ENCODE assay signal across 18 cellular contexts in genomic region chr1:19884312-19884711, GRCh38. TPM values are rescaled to one million over a fixed set of nuclear protein-coding genes. Genes with fewer than 3 reads are reported as not detected.
DNase-seq lines count a peak whose midpoint lies in the region; ATAC-seq and TF ChIP-seq lines count a peak whose summit lies in the region.
"Had no signal": no experiment of that assay in that cellular context is flagged by ENCODE, and none has a peak within 500 bp of the region (broad histone marks: within the 10 kb centered on the region; RNA-seq: fewer than 3 reads in every experiment).

No MANE protein-coding gene starts in this region.

- TF ChIP-seq CTCF in MCF 10A (IDR thresholded peaks at IDR 0.05; ENCODE audit: unreplicated experiment) (no peak), breast epithelium (IDR thresholded peaks at IDR 0.05) (no peak), foreskin keratinocyte (conservative IDR thresholded peaks at IDR 0.05) (no peak), smooth muscle cell (IDR thresholded peaks at IDR 0.05; ENCODE audit: borderline replicate concordance, insufficient read depth, poor library complexity, severe bottlenecking) (no peak)

- H3K79me2 ChIP-seq in smooth muscle cell (ENCODE audit: low read depth) = peaks cover 67% of the 10 kb centered on the region

- peaks cover 29% of the 10 kb centered on the region for H3K4me1 Mint-ChIP-seq in MCF 10A (ENCODE audit: insufficient read depth, unreplicated experiment)
- peaks cover 45% of the 10 kb centered on the region for H3K4me1 Mint-ChIP-seq in activated CD4-positive, alpha-beta memory T cell treated with anti-CD3 and anti-CD28 coated beads for 36 hours (ENCODE audit: low read depth)
- peaks cover 40% of the 10 kb centered on the region for H3K4me1 Mint-ChIP-seq in stimulated activated effector memory CD8-positive, alpha-beta T cell treated with anti-CD3 and anti-CD28 coated beads, Interleukin-12 subunit alpha, Interleukin-12 subunit beta, amount 100 ng/mL, for 72 hours

- 84% methylated on average over 2 of the region's 2 CpGs for WGBS in smooth muscle cell (ENCODE audit: low lambda C conversion rate)

- H3K36me3 ChIP-seq in breast epithelium (no peaks in the 10 kb centered on the region), SK-N-MC (ENCODE audit: insufficient read depth, low read length) (peaks cover 27% of the 10 kb centered on the region), smooth muscle cell (ENCODE audit: low read depth) (no peaks in the 10 kb centered on the region)
- H3K36me3 ChIP-seq: pancreas, Peyer's patch had no signal

- no TSS peak for BruUV-seq in MCF 10A (replicated peaks; lab: Mats Ljungman, UMichigan)

- H3K27ac ChIP-seq in breast epithelium (no peak overlapping the region), SK-N-MC (no peak overlapping the region), foreskin keratinocyte (peak overlapping the region; percentile 27), smooth muscle cell (ENCODE audit: low read depth) (peak overlapping the region; percentile 53)
- H3K27ac ChIP-seq: gastrocnemius medialis, pancreas, Peyer's patch had no signal

- no peak overlapping the region for H3K27ac Mint-ChIP-seq in MCF 10A (ENCODE audit: low read depth, unreplicated experiment)
- no peak overlapping the region for H3K27ac Mint-ChIP-seq in activated CD4-positive, alpha-beta memory T cell treated with anti-CD3 and anti-CD28 coated beads for 36 hours
- H3K27ac Mint-ChIP-seq in stimulated activated effector memory CD8-positive, alpha-beta T cell treated with anti-CD3 and anti-CD28 coated beads, Interleukin-12 subunit alpha, Interleukin-12 subunit beta, amount 100 ng/mL, for 72 hours = no peak overlapping the region
- H3K27ac Mint-ChIP-seq: memory B cell had no signal

- no peaks in the 10 kb centered on the region for H3F3A ChIP-seq in smooth muscle cell (ENCODE audit: low read depth)

- peak overlapping the region; percentile 98 for H3K9ac ChIP-seq in SK-N-MC (ENCODE audit: insufficient read length)
- no peak overlapping the region for H3K9ac ChIP-seq in smooth muscle cell (ENCODE audit: low read depth)

- H3K9me3 ChIP-seq in breast epithelium (no peaks in the 10 kb centered on the region), SK-N-MC (ENCODE audit: low read depth, low read length) (no peaks in the 10 kb centered on the region), smooth muscle cell (replicated peaks; ENCODE audit: low read depth) (no peaks in the 10 kb centered on the region)
- H3K9me3 ChIP-seq: gastrocnemius medialis, pancreas, Peyer's patch had no signal

- peak overlapping the region; percentile 76 for H3K4me3 Mint-ChIP-seq in MCF 10A (ENCODE audit: unreplicated experiment)
- H3K4me3 Mint-ChIP-seq in activated CD4-positive, alpha-beta memory T cell treated with anti-CD3 and anti-CD28 coated beads for 36 hours = no peak overlapping the region
- H3K4me3 Mint-ChIP-seq in stimulated activated effector memory CD8-positive, alpha-beta T cell treated with anti-CD3 and anti-CD28 coated beads, Interleukin-12 subunit alpha, Interleukin-12 subunit beta, amount 100 ng/mL, for 72 hours = no peak overlapping the region

- peak; percentile 47 for ATAC-seq in foreskin keratinocyte
- ATAC-seq in stimulated activated effector memory CD8-positive, alpha-beta T cell treated with anti-CD3 and anti-CD28 coated beads, Interleukin-12 subunit alpha, Interleukin-12 subunit beta, amount 100 ng/mL, for 72 hours = no peak
- ATAC-seq: gastrocnemius medialis, pancreas had no signal

- intact Hi-C loops in MCF 10A (cut with micrococcal nuclease) (no loop called here), breast epithelium (cut with DNase I; ENCODE audit: low total_unique reads) (no loop called here)
- intact Hi-C loops in activated CD4-positive, alpha-beta memory T cell treated with anti-CD3 and anti-CD28 coated beads for 36 hours (cut with micrococcal nuclease) = loop anchor here (10.0 kb wide), 2 partner anchors 290 to 610 kb away; a partner anchor contains a TSS

- H2AFZ ChIP-seq in smooth muscle cell (ENCODE audit: low read depth) = no peak overlapping the region

- no peaks in the 10 kb centered on the region for H3K27me3 ChIP-seq in breast epithelium
- H3K27me3 ChIP-seq in foreskin keratinocyte = no peaks in the 10 kb centered on the region
- no peaks in the 10 kb centered on the region for H3K27me3 ChIP-seq in smooth muscle cell (ENCODE audit: low read depth)
- H3K27me3 ChIP-seq: gastrocnemius medialis, pancreas, Peyer's patch had no signal

- CTCF ChIA-PET in MCF 10A (lab: Yijun Ruan, JAX) = interaction anchor here (1.5 kb wide), 1 partner anchor 610 kb away, joined by 3 read pairs; no protein-coding TSS in a partner anchor
- CTCF ChIA-PET in activated CD4-positive, alpha-beta memory T cell treated with anti-CD3 and anti-CD28 coated beads for 36 hours (lab: Charles Lee) = interaction anchor here (4.2 kb wide), 1 partner anchor 123 kb away, joined by 19 read pairs; no protein-coding TSS in a partner anchor

- peaks cover 9% of the 10 kb centered on the region for H3K36me3 Mint-ChIP-seq in MCF 10A (ENCODE audit: insufficient read depth, unreplicated experiment)
- H3K36me3 Mint-ChIP-seq in activated CD4-positive, alpha-beta memory T cell treated with anti-CD3 and anti-CD28 coated beads for 36 hours = peaks cover 2% of the 10 kb centered on the region
- no peaks in the 10 kb centered on the region for H3K36me3 Mint-ChIP-seq in stimulated activated effector memory CD8-positive, alpha-beta T cell treated with anti-CD3 and anti-CD28 coated beads, Interleukin-12 subunit alpha, Interleukin-12 subunit beta, amount 100 ng/mL, for 72 hours

- H4K20me1 ChIP-seq in smooth muscle cell (ENCODE audit: low read depth) = peaks cover 64% of the 10 kb centered on the region

- H3K4me3 ChIP-seq in breast epithelium (no peak overlapping the region), SK-N-MC (peak overlapping the region; percentile 89), smooth muscle cell (no peak overlapping the region)
- H3K4me3 ChIP-seq: gastrocnemius medialis, pancreas, Peyer's patch had no signal

- POLR2A ChIA-PET in MCF 10A (lab: Yijun Ruan, JAX) = interaction anchor here (1.8 to 2.8 kb wide), 2 partner anchors 9 to 12 kb away, joined by 7 to 13 read pairs; no protein-coding TSS in a partner anchor
- POLR2A ChIA-PET in activated CD4-positive, alpha-beta memory T cell treated with anti-CD3 and anti-CD28 coated beads for 36 hours (lab: Charles Lee) = no interaction called here

- DNase-seq in MCF 10A (ENCODE audit: unreplicated experiment) (no peak), breast epithelium (ENCODE audit: low spot score in 2 of 2) (no peak), SK-N-MC (ENCODE audit: low read depth, low spot score) (no peak), foreskin keratinocyte (peak in 1 of 2 donors; percentile 71), smooth muscle cell (lab: John Stamatoyannopoulos, UW; ENCODE audit: unreplicated experiment) (no peak), activated gamma-delta T cell (lab: John Stamatoyannopoulos, UW) (no peak)
- no peak for DNase-seq in activated CD4-positive, alpha-beta memory T cell treated with anti-CD3 and anti-CD28 coated beads for 36 hours
- DNase-seq in stimulated activated effector memory CD8-positive, alpha-beta T cell treated with anti-CD3 and anti-CD28 coated beads, Interleukin-12 subunit alpha, Interleukin-12 subunit beta, amount 100 ng/mL, for 72 hours (ENCODE audit: low spot score in 2 of 2) = no peak
- DNase-seq: activated CD4-positive, alpha-beta T cell treated with anti-CD3 and anti-CD28 coated beads for 48 hours; DMS79 treated with DMSO at 0.1 percent for 48 hours; effector memory CD4-positive, alpha-beta T cell; gastrocnemius medialis; KG1; NCI-H446 treated with DMSO at 0.1 percent for 48 hours; pancreas; Peyer's patch had no signal

- peak overlapping the region; percentile 99 for H3K4me2 ChIP-seq in smooth muscle cell

- H3K4me1 ChIP-seq in breast epithelium (peaks cover 0 to 12% of the 10 kb centered on the region in 2 donors), foreskin keratinocyte (peaks cover 20% of the 10 kb centered on the region), smooth muscle cell (ENCODE audit: low read depth) (peaks cover 3% of the 10 kb centered on the region)

- no peaks in the 10 kb centered on the region for H3K9me3 Mint-ChIP-seq in MCF 10A (ENCODE audit: unreplicated experiment)
- H3K9me3 Mint-ChIP-seq in activated CD4-positive, alpha-beta memory T cell treated with anti-CD3 and anti-CD28 coated beads for 36 hours = no peaks in the 10 kb centered on the region
- no peaks in the 10 kb centered on the region for H3K9me3 Mint-ChIP-seq in stimulated activated effector memory CD8-positive, alpha-beta T cell treated with anti-CD3 and anti-CD28 coated beads, Interleukin-12 subunit alpha, Interleukin-12 subunit beta, amount 100 ng/mL, for 72 hours
- H3K9me3 Mint-ChIP-seq: memory B cell had no signal

- H3K27me3 Mint-ChIP-seq in MCF 10A (ENCODE audit: insufficient read depth, unreplicated experiment) = no peaks in the 10 kb centered on the region
- H3K27me3 Mint-ChIP-seq in activated CD4-positive, alpha-beta memory T cell treated with anti-CD3 and anti-CD28 coated beads for 36 hours = peaks cover 2% of the 10 kb centered on the region
- H3K27me3 Mint-ChIP-seq: memory B cell had no signal

- TF ChIP-seq POLR2A in breast epithelium (IDR thresholded peaks at IDR 0.05) = no peak

RNA-seq across cellular contexts. Expression of gene OTUD3, which starts 2.1 kb away (rescaled TPM):
- total RNA-seq in MCF 10A (2022) (11.6 and 12.0 TPM in 2 replicates), breast epithelium (10 to 100 TPM in 1 of 3 donors, 1 to 10 TPM in 2; 5.8 to 11.1 (median 8.5) TPM), foreskin keratinocyte (4.7 and 5.0 TPM in 2 replicates), smooth muscle cell (9.9 and 10.0 TPM in 2 replicates)
- polyA plus RNA-seq in foreskin keratinocyte (1.7 and 1.8 TPM in 2 replicates), smooth muscle cell (2.3 and 2.6 TPM in 2 replicates)
- total RNA-seq in activated CD4-positive, alpha-beta memory T cell treated with anti-CD3 and anti-CD28 coated beads for 36 hours = 1 to 10 TPM; 6.9 to 8.4 TPM

RNA-seq across cellular contexts. Expression of gene PLA2G2E, which starts 39.1 kb away (rescaled TPM):
- total RNA-seq in MCF 10A (2022) (not detected in 2 replicates), breast epithelium (not detected), foreskin keratinocyte (not detected in 2 replicates), smooth muscle cell (not detected in 2 replicates)
- polyA plus RNA-seq in foreskin keratinocyte (not detected in 2 replicates), smooth muscle cell (not detected in 2 replicates)
- total RNA-seq in activated CD4-positive, alpha-beta memory T cell treated with anti-CD3 and anti-CD28 coated beads for 36 hours = not detected
- total RNA-seq: gastrocnemius medialis; pancreas; Peyer's patch; T-helper 2 cell treated with Interferon-gamma antibody and Interleukin-4, amounts not matched to agents 100 ng/mL and 5 ng/mL, for 36 hours had no signal
- polyA plus RNA-seq: pancreas had no signal

Comparison
In these comparisons a context has a peak if more than half of its experiments do, and no peak if none do; other contexts are left out.
1. H3K27ac ChIP-seq: peak in foreskin keratinocyte (single experiment) and smooth muscle cell (single experiment); none in breast epithelium (0 of 2) and SK-N-MC (single experiment).